ENCODE assay signal across 1 cellular context in genomic region chr1:204507317-204508105, GRCh38.
A peak's percentile ranks its signal among the peaks of the same experiment; 100 is the strongest.
TF ChIP-seq lines count a peak whose summit lies in the region.

No MANE protein-coding gene starts in this region.

TF ChIP-seq in K562, 482 proteins besides CTCF, POLR2A, EP300 and RAD21 (continued from another document and continues in another):
- TF ChIP-seq SREBF1 (IDR thresholded peaks at IDR 0.05; ENCODE audit: borderline replicate concordance, low read depth, low read length) (0 out of 2 replicates have a peak, but pooled peaks have one; percentile 14), ZNF212 (CRISPR knock-in tag; IDR thresholded peaks at IDR 0.05) (no peak), ZNF217 (CRISPR knock-in tag; IDR thresholded peaks at IDR 0.05) (no peak), ATF7 (IDR thresholded peaks at IDR 0.05) (peak; percentile 95), HDAC2 (IDR thresholded peaks at IDR 0.05) (peak; percentile 1; the same call in 1 of the 2 replicates), ZNF740 (CRISPR knock-in tag; IDR thresholded peaks at IDR 0.05) (0 out of 2 replicates have a peak, but pooled peaks have one; percentile 19), ZNF740 (tag; IDR thresholded peaks at IDR 0.05) (no peak; a peak in 1 of 4 replicates), ZNF174 (CRISPR knock-in tag; IDR thresholded peaks at IDR 0.05) (no peak), ARHGAP35 (IDR thresholded peaks at IDR 0.05; ENCODE audit: partially characterized antibody) (no peak), HNRNPK (IDR thresholded peaks at IDR 0.05; ENCODE audit: low read depth, low read length, poor library complexity, severe bottlenecking) (no peak), ATF1 (CRISPR knock-in tag; IDR thresholded peaks at IDR 0.05) (no peak), ATF1 (tag; IDR thresholded peaks at IDR 0.05) (peak; percentile 49; the same call in 1 of the 2 replicates), ZNF316 (IDR thresholded peaks at IDR 0.05) (no peak), KDM1A (IDR thresholded peaks at IDR 0.05) (no peak; a peak in 1 of 4 replicates), NRF1 (conservative IDR thresholded peaks at IDR 0.05 in 1 of 2, IDR thresholded peaks at IDR 0.05 in 1 of 2) (peak; percentile 70 to 74), ZNF76 (CRISPR knock-in tag; IDR thresholded peaks at IDR 0.05; ENCODE audit: borderline replicate concordance) (no peak), FOSL1 (tag; conservative IDR thresholded peaks at IDR 0.05) (no peak), BRF2 (IDR thresholded peaks at IDR 0.05; ENCODE audit: borderline replicate concordance, insufficient read depth, insufficient read length) (no peak), IFI16 (CRISPR knock-in tag; IDR thresholded peaks at IDR 0.05) (no peak), MLLT1 (IDR thresholded peaks at IDR 0.05) (peak; percentile 81 to 88; a peak in 3 of 4 replicates), ZNF121 (CRISPR knock-in tag; conservative IDR thresholded peaks at IDR 0.05) (no peak), HMG20A (CRISPR knock-in tag; conservative IDR thresholded peaks at IDR 0.05) (peak; percentile 40; the same call in 1 of the 2 replicates), ZNF699 (CRISPR knock-in tag; IDR thresholded peaks at IDR 0.05; ENCODE audit: insufficient replicate concordance) (no peak), BHLHE40 (IDR thresholded peaks at IDR 0.05; ENCODE audit: low read length) (peak; percentile 71), ZNF124 (CRISPR knock-in tag; IDR thresholded peaks at IDR 0.05) (no peak), CHD2 (IDR thresholded peaks at IDR 0.05; ENCODE audit: low read depth, low read length) (no peak), HNRNPLL (IDR thresholded peaks at IDR 0.05; ENCODE audit: low read depth, low read length, poor library complexity, severe bottlenecking) (no peak), FOXK2 (conservative IDR thresholded peaks at IDR 0.05 in 1 of 2, IDR thresholded peaks at IDR 0.05 in 1 of 2; ENCODE audit: low read depth in 2 of 2) (peak in 1 of 2 experiments; percentile 97; a peak in 2 of 4 replicates), PCBP2 (IDR thresholded peaks at IDR 0.05; ENCODE audit: low read depth, low read length, poor library complexity, severe bottlenecking) (no peak), CTBP1 (IDR thresholded peaks at IDR 0.05; ENCODE audit: borderline replicate concordance) (peak; percentile 33; the same call in 1 of the 2 replicates), CHD4 (IDR thresholded peaks at IDR 0.05; ENCODE audit: insufficient read depth, insufficient replicate concordance, low read depth, low read length, poor library complexity, severe bottlenecking) (peak; percentile 62), ARID3A (IDR thresholded peaks at IDR 0.05; ENCODE audit: borderline replicate concordance, low read depth, low read length) (0 out of 2 replicates have a peak, but pooled peaks have one; percentile 50), SMARCA4 (IDR thresholded peaks at IDR 0.05) (peak; percentile 7; the same call in 1 of the 2 replicates), BCLAF1 (IDR thresholded peaks at IDR 0.05; ENCODE audit: borderline replicate concordance in 1 of 2, control insufficient read depth in 1 of 2, low read depth in 2 of 2, low read length in 1 of 2) (peak in 1 of 2 experiments; percentile 6; a peak in 1 of 4 replicates), NCOA1 (IDR thresholded peaks at IDR 0.05; ENCODE audit: low read depth) (no peak), BACH1 (tag; IDR thresholded peaks at IDR 0.05) (0 out of 2 replicates have a peak, but pooled peaks have one; percentile 30), CEBPZ (IDR thresholded peaks at IDR 0.05; ENCODE audit: borderline replicate concordance, low read depth, low read length) (no peak), TCF3 (CRISPR knock-in tag; IDR thresholded peaks at IDR 0.05) (no peak), NFRKB (IDR thresholded peaks at IDR 0.05; ENCODE audit: low read depth) (peak; percentile 98), ILF3 (IDR thresholded peaks at IDR 0.05; ENCODE audit: borderline replicate concordance) (no peak), ZNF830 (CRISPR knock-in tag; IDR thresholded peaks at IDR 0.05) (no peak), DPF2 (IDR thresholded peaks at IDR 0.05) (no peak), EZH2 (IDR thresholded peaks at IDR 0.05; ENCODE audit: borderline replicate concordance, low read depth, low read length) (no peak), PATZ1 (CRISPR knock-in tag; IDR thresholded peaks at IDR 0.05; ENCODE audit: borderline replicate concordance) (no peak), ZNF449 (CRISPR knock-in tag; IDR thresholded peaks at IDR 0.05) (no peak), CSDE1 (IDR thresholded peaks at IDR 0.05) (no peak), ZNF274 (IDR thresholded peaks at IDR 0.05; ENCODE audit: borderline replicate concordance, low read depth, low read length) (no peak)
